23 cellular contexts compared by ENCODE assay signal in the genomic region with DNA sequence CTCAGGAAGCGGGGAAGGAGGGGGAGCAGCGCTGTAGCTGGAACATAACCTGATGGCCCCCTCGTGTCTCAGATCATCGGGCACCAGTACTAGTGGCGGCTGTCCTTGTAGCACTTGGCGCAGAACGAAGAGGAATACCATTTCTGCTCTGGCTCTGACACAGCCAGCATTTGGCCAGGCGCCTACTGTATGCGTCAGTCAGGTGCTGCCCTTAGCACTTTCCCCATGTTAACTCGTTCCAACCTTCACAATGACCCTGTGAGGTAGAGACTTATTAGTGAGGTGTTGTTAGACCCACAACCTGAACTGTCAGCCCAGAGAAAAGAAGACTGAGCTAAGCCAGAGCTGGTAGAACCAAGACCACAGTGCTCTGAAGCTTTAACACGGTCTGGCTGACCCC. TPM values are rescaled to one million over a fixed set of nuclear protein-coding genes. Genes with fewer than 3 reads are reported as not detected.
A peak's percentile ranks its signal among the peaks of the same experiment; 100 is the strongest.
DNase-seq lines count a peak whose midpoint lies in the region; ATAC-seq and TF ChIP-seq lines count a peak whose summit lies in the region.
"Had no signal": no experiment of that assay in that cellular context is flagged by ENCODE, and none has a peak within 500 bp of the region (broad histone marks: within the 10 kb centered on the region; RNA-seq: fewer than 3 reads in every experiment).

No MANE protein-coding gene starts in this region.

- no peak overlapping the region for H3K4me3 ChIP-seq in trophoblast cell (ENCODE audit: low read depth, low read length)
- H3K4me3 ChIP-seq: MG63 had no signal

- no peak overlapping the region for H2BK5ac ChIP-seq in trophoblast cell (ENCODE audit: low read depth, low read length, poor library complexity)

- peaks cover 8% of the 10 kb centered on the region for H3K79me1 ChIP-seq in trophoblast cell (ENCODE audit: low read length)

- H4K12ac ChIP-seq in trophoblast cell (ENCODE audit: low read depth, low read length), result no peak overlapping the region

- CTCF ChIA-PET in RWPE1 (lab: Yijun Ruan, JAX), result interaction anchor here (0.6 to 0.7 kb wide), 3 partner anchors 10 to 169 kb away, joined by 3 to 4 read pairs (median 4); no protein-coding TSS in a partner anchor

- no peak overlapping the region for H4K91ac ChIP-seq in trophoblast cell (ENCODE audit: low read depth, low read length)

- no CpG with 5 or more reads among the region's 11 CpGs for WGBS in trophoblast cell (ENCODE audit: extremely low coverage, insufficient coverage, insufficient read length)

- no peak for TF ChIP-seq CTCF in RWPE1 (conservative IDR thresholded peaks at IDR 0.05; ENCODE audit: low read depth)

- no peak overlapping the region for H3K23ac ChIP-seq in trophoblast cell (ENCODE audit: low read length)

- no peak overlapping the region for H2BK12ac ChIP-seq in trophoblast cell (ENCODE audit: low read length)

- no peak overlapping the region for H3K9ac ChIP-seq in trophoblast cell (ENCODE audit: low read length)

- H4K8ac ChIP-seq in trophoblast cell (ENCODE audit: low read depth, low read length), result no peak overlapping the region

- POLR2A ChIA-PET in RWPE1 (lab: Yijun Ruan, JAX; ENCODE audit: low non-redundant PET), result no interaction called here

- no peak overlapping the region for H3K18ac ChIP-seq in trophoblast cell (ENCODE audit: low read length)

- DNase-seq in RWPE1 (ENCODE audit: low spot score) (no peak), cerebellum (ENCODE audit: low spot score) (peak; percentile 48), left ventricle myocardium superior (peak; percentile 83), trophoblast cell (no peak), T-helper 1 cell (no peak), NCI-H526 (lab: John Stamatoyannopoulos, UW) (no peak), iPS-NIHi11 (ENCODE audit: low spot score) (no peak)
- DNase-seq: activated CD8-positive, alpha-beta T cell treated with anti-CD3 and anti-CD28 coated beads, Interleukin-2, amount 10 ng/mL, durations not matched to agents 7 days and 5 days; activated naive CD4-positive, alpha-beta T cell; activated T-cell treated with anti-CD3 and anti-CD28 coated beads, Interleukin-2, amount 50 U/mL, for 1 hour; CD4-positive, alpha-beta T cell; cerebellar nuclear complex; DMS 273 treated with DMSO at 0.1 percent for 48 hours; effector memory CD4-positive, alpha-beta T cell; MG63; NCI-H1436 treated with DMSO at 0.1 percent for 48 hours; NCI-H2171; NCI-H69; SIG-M5; stimulated activated naive CD4-positive, alpha-beta T cell had no signal

- H3K4me1 ChIP-seq in trophoblast cell (ENCODE audit: control insufficient read depth in 1 of 2, insufficient read depth in 2 of 2, low read length in 2 of 2), result peaks cover 12 to 20% of the 10 kb centered on the region in 2 experiments

- no peak overlapping the region for H2BK120ac ChIP-seq in trophoblast cell (ENCODE audit: insufficient read depth, low read length, poor library complexity)

- peaks cover 3% of the 10 kb centered on the region in 2 experiments for H3K36me3 ChIP-seq in trophoblast cell (ENCODE audit: control insufficient read depth in 1 of 2, insufficient read depth in 2 of 2, low read length in 2 of 2)

- peaks cover 1% of the 10 kb centered on the region for H3K9me3 ChIP-seq in trophoblast cell (ENCODE audit: insufficient read depth, low read depth, low read length)
- H3K9me3 ChIP-seq: MG63 had no signal

- no peak overlapping the region for H3K4ac ChIP-seq in trophoblast cell (ENCODE audit: low read depth, low read length)

- H3K79me2 ChIP-seq in trophoblast cell (ENCODE audit: control insufficient read depth, insufficient read depth, low read length, poor library complexity), result peaks cover 3% of the 10 kb centered on the region

- H2AK5ac ChIP-seq in trophoblast cell (ENCODE audit: low read length), result peak overlapping the region; percentile 2

- no peak overlapping the region for H3K14ac ChIP-seq in trophoblast cell (ENCODE audit: low read length)

- H3K27ac ChIP-seq in RWPE1, result 0 out of 2 replicates have a peak overlapping the region, but pooled peaks have one; percentile 93
- no peak overlapping the region for H3K27ac ChIP-seq in trophoblast cell (ENCODE audit: low read depth, low read length)

- peak; percentile 65 for ATAC-seq in left ventricle myocardium superior
- no peak for ATAC-seq in HG03432 (IDR thresholded peaks at IDR 0.05; ENCODE audit: unreplicated experiment)
- ATAC-seq: activated CD8-positive, alpha-beta T cell treated with anti-CD3 and anti-CD28 coated beads, Interleukin-2, amount 10 ng/mL, durations not matched to agents 7 days and 5 days; sciatic nerve; WTC11 had no signal

- H2AFZ ChIP-seq in trophoblast cell (ENCODE audit: insufficient read depth, low read length, poor library complexity), result no peak overlapping the region

- intact Hi-C loops in left ventricle myocardium superior (cut with micrococcal nuclease), result no loop called here

- no peaks in the 10 kb centered on the region for H3K27me3 ChIP-seq in trophoblast cell (ENCODE audit: insufficient read depth, low read length)
- H3K27me3 ChIP-seq: MG63 had no signal

- no peak overlapping the region for H3K4me2 ChIP-seq in trophoblast cell (ENCODE audit: low read length)

RNA-seq across cellular contexts. Expression of gene EML6, which starts 47.7 kb away (rescaled TPM):
- total RNA-seq in cerebellum (23.0 TPM), left ventricle myocardium superior (0.59 TPM)
- polyA plus RNA-seq in trophoblast cell (2013), result 0.32 and 0.45 TPM in 2 replicates

Comparison
In these comparisons a context has a peak if more than half of its experiments do, and no peak if none do; other contexts are left out.
1. DNase-seq: peak in cerebellum (single experiment) and left ventricle myocardium superior (single experiment); none in RWPE1 (single experiment), trophoblast cell (0 of 2), T-helper 1 cell (0 of 5), NCI-H526 (0 of 2) and iPS-NIHi11 (single experiment).
2. RNA of gene EML6, which starts 47.7 kb away (total RNA-seq): 23.0 TPM in cerebellum (single experiment); 0.59 TPM in left ventricle myocardium superior (single experiment); every median in the first group is over 10 times any median in the second.